ENCODE assay signal across 25 cellular contexts in genomic region chr4:99670409-99671073, GRCh38. TPM values are rescaled to one million over a fixed set of nuclear protein-coding genes. Genes with fewer than 3 reads are reported as not detected.
"Had no signal": no experiment of that assay in that cellular context is flagged by ENCODE, and none has a peak within 500 bp of the region (broad histone marks: within the 10 kb centered on the region; RNA-seq: fewer than 3 reads in every experiment).

No MANE protein-coding gene starts in this region.

- H3K27me3 ChIP-seq: hepatocyte, sigmoid colon, uterus had no signal

- H3K4me1 ChIP-seq: uterus had no signal

- H3K4me3 Mint-ChIP-seq: activated CD4-positive, alpha-beta T cell treated with anti-CD3 and anti-CD28 coated beads, Interleukin-2, amount 10 ng/mL, durations not matched to agents 7 days and 5 days; activated CD8-positive, alpha-beta memory T cell treated with anti-CD3 and anti-CD28 coated beads, Interleukin-2, amount 10 ng/mL, durations not matched to agents 7 days and 5 days; activated CD8-positive, alpha-beta T cell treated with anti-CD3 and anti-CD28 coated beads for 36 hours; activated naive CD4-positive, alpha-beta T cell treated with anti-CD3 and anti-CD28 coated beads, Interleukin-2, amount 10 ng/mL, durations not matched to agents 7 days and 5 days; nephron progenitor cell; stimulated activated naive B cell treated with anti-CD40 and anti-IgM and Interleukin-4, amounts not matched to agents 10 μg/mL and 1 μg/mL and 100 μg/mL, for 72 hours had no signal

- H2AFZ ChIP-seq: hepatocyte had no signal

- DNase-seq: activated CD4-positive, alpha-beta T cell treated with anti-CD3 and anti-CD28 coated beads, Interleukin-2, amount 10 ng/mL, durations not matched to agents 7 days and 5 days; activated CD8-positive, alpha-beta memory T cell treated with anti-CD3 and anti-CD28 coated beads, Interleukin-2, amount 10 ng/mL, durations not matched to agents 7 days and 5 days; activated CD8-positive, alpha-beta T cell treated with anti-CD3 and anti-CD28 coated beads for 36 hours; activated effector memory CD4-positive, alpha-beta T cell treated with anti-CD3 and anti-CD28 coated beads, Interleukin-2, amount 50 U/mL, for 16 hours; activated naive CD4-positive, alpha-beta T cell treated with anti-CD3 and anti-CD28 coated beads, Interleukin-2, amount 10 ng/mL, durations not matched to agents 7 days and 5 days; activated T-cell treated with anti-CD3 and anti-CD28 coated beads for 4 hours; amygdala; dermis blood vessel endothelial cell; effector CD8-positive, alpha-beta T cell; foreskin melanocyte; kidney glomerular epithelial cell; nephron progenitor cell; nucleus accumbens; posterior cingulate gyrus; sigmoid colon; stimulated activated CD4-positive, alpha-beta T cell treated with anti-CD3 and anti-CD28 coated beads, Interleukin-2, amount 100 ng/mL, for 48 hours; stimulated activated CD8-positive, alpha-beta memory T cell treated with anti-CD3 and anti-CD28 coated beads, Interleukin-4, amount 100 ng/mL, for 48 hours; stimulated activated naive B cell treated with anti-CD40 and anti-IgM and Interleukin-4, amounts not matched to agents 10 μg/mL and 1 μg/mL and 100 μg/mL, for 72 hours; T-helper 1 cell; T-helper 9 cell; uterus had no signal

- H3K27ac ChIP-seq: hepatocyte, sigmoid colon, uterus had no signal

- H3K36me3 ChIP-seq: sigmoid colon, uterus had no signal

- H3K27ac Mint-ChIP-seq: activated CD4-positive, alpha-beta T cell treated with anti-CD3 and anti-CD28 coated beads, Interleukin-2, amount 10 ng/mL, durations not matched to agents 7 days and 5 days; activated CD8-positive, alpha-beta memory T cell treated with anti-CD3 and anti-CD28 coated beads, Interleukin-2, amount 10 ng/mL, durations not matched to agents 7 days and 5 days; activated CD8-positive, alpha-beta T cell treated with anti-CD3 and anti-CD28 coated beads for 36 hours; activated naive CD4-positive, alpha-beta T cell treated with anti-CD3 and anti-CD28 coated beads, Interleukin-2, amount 10 ng/mL, durations not matched to agents 7 days and 5 days; nephron progenitor cell; stimulated activated naive B cell treated with anti-CD40 and anti-IgM and Interleukin-4, amounts not matched to agents 10 μg/mL and 1 μg/mL and 100 μg/mL, for 72 hours had no signal

- ATAC-seq: activated CD8-positive, alpha-beta memory T cell treated with anti-CD3 and anti-CD28 coated beads, Interleukin-2, amount 10 ng/mL, durations not matched to agents 7 days and 5 days; activated CD8-positive, alpha-beta T cell treated with anti-CD3 and anti-CD28 coated beads for 36 hours; esophagus mucosa; stimulated activated naive B cell treated with anti-CD40 and anti-IgM and Interleukin-4, amounts not matched to agents 10 μg/mL and 1 μg/mL and 100 μg/mL, for 72 hours had no signal

- H3K4me3 ChIP-seq: hepatocyte, sigmoid colon, uterus had no signal

- H3K36me3 Mint-ChIP-seq: activated CD8-positive, alpha-beta memory T cell treated with anti-CD3 and anti-CD28 coated beads, Interleukin-2, amount 10 ng/mL, durations not matched to agents 7 days and 5 days; activated naive CD4-positive, alpha-beta T cell treated with anti-CD3 and anti-CD28 coated beads, Interleukin-2, amount 10 ng/mL, durations not matched to agents 7 days and 5 days had no signal

- H3K27me3 Mint-ChIP-seq: activated naive CD4-positive, alpha-beta T cell treated with anti-CD3 and anti-CD28 coated beads, Interleukin-2, amount 10 ng/mL, durations not matched to agents 7 days and 5 days had no signal

- H3K4me1 Mint-ChIP-seq: activated CD4-positive, alpha-beta T cell treated with anti-CD3 and anti-CD28 coated beads, Interleukin-2, amount 10 ng/mL, durations not matched to agents 7 days and 5 days; activated CD8-positive, alpha-beta memory T cell treated with anti-CD3 and anti-CD28 coated beads, Interleukin-2, amount 10 ng/mL, durations not matched to agents 7 days and 5 days; activated naive CD4-positive, alpha-beta T cell treated with anti-CD3 and anti-CD28 coated beads, Interleukin-2, amount 10 ng/mL, durations not matched to agents 7 days and 5 days; stimulated activated naive B cell treated with anti-CD40 and anti-IgM and Interleukin-4, amounts not matched to agents 10 μg/mL and 1 μg/mL and 100 μg/mL, for 72 hours had no signal

- H3K79me2 ChIP-seq: hepatocyte had no signal

- H3K4me2 ChIP-seq: hepatocyte had no signal

RNA-seq across cellular contexts. Expression of gene C4orf54, which starts 12.9 kb away (rescaled TPM):
- total RNA-seq: activated CD4-positive, alpha-beta T cell treated with anti-CD3 and anti-CD28 coated beads, Interleukin-2, amount 10 ng/mL, durations not matched to agents 7 days and 5 days; activated CD8-positive, alpha-beta memory T cell treated with anti-CD3 and anti-CD28 coated beads, Interleukin-2, amount 10 ng/mL, durations not matched to agents 7 days and 5 days; activated CD8-positive, alpha-beta T cell treated with anti-CD3 and anti-CD28 coated beads for 36 hours; esophagus mucosa; mononuclear cell had no signal
- polyA plus RNA-seq: hepatocyte, liver had no signal
